In the genomic region with DNA sequence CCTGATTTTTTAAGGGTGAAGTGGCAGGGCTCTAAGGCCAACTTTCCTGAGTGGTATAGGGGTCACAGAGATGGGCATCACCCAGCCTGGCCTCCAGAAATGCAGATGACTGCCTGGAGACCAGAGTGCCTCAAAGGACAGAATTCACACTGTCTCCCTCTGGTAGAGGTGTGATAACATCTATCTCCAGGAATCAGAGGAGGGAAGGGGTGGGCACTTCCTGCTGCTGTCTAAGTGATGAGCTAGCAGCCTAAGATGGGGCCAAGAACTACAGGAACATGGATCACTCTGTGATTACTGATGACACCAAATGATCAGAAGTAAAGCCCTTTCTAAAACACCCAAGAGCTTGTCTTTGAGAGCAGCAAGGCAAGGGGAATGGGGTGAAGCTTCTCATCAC, we compare ENCODE assay signal across 32 cellular contexts.
DNase-seq lines count a peak whose midpoint lies in the region; ATAC-seq, FAIRE-seq and TF ChIP-seq lines count a peak whose summit lies in the region.
"Had no signal": no experiment of that assay in that cellular context is flagged by ENCODE, and none has a peak within 500 bp of the region (broad histone marks: within the 10 kb centered on the region; RNA-seq: fewer than 3 reads in every experiment).

No MANE protein-coding gene starts in this region.

- intact Hi-C loops in endothelial cell of umbilical vein (cut with micrococcal nuclease) = no loop called here

- FAIRE-seq in endothelial cell of umbilical vein (lab: Jason Lieb, UNC) = no peak
- FAIRE-seq in GM19239 (lab: Jason Lieb, UNC) = no peak
- FAIRE-seq: A549, GM12891, H1, HepG2 had no signal

- CTCF ChIA-PET in endothelial cell of umbilical vein (lab: Charles Lee) = interaction anchor here (1.0 to 3.1 kb wide), 5 partner anchors 8 to 20 kb away, joined by 4 to 17 read pairs (median 5); no protein-coding TSS in a partner anchor

- peaks cover 6% of the 10 kb centered on the region for H3K4me1 ChIP-seq in endothelial cell of umbilical vein (ENCODE audit: control insufficient read depth, extremely low read depth, insufficient read depth, low read length)
- H3K4me1 ChIP-seq: SJSA1 had no signal

- H3K36me3 Mint-ChIP-seq in type B pancreatic cell = peaks cover 13% of the 10 kb centered on the region
- H3K36me3 Mint-ChIP-seq: CD8-positive, alpha-beta T cell had no signal

- no peak for DNase-seq in stimulated activated naive CD8-positive, alpha-beta T cell treated with anti-CD3 and anti-CD28 coated beads, Interleukin-15, Interleukin-2, amounts not matched to agents 100 U/mL and 50 U/mL, for 24 hours
- no peak for DNase-seq in stimulated activated naive CD8-positive, alpha-beta T cell treated with anti-CD3 and anti-CD28 coated beads, Interleukin-15, amount 100 ng/mL, for 72 hours
- peak; percentile 10 for DNase-seq in NCI-H2227 treated with DMSO at 0.1 percent for 48 hours (lab: John Stamatoyannopoulos, UW)
- DNase-seq in endothelial cell of umbilical vein (ENCODE audit: low read depth, low spot score) = no peak
- DNase-seq in type B pancreatic cell (ENCODE audit: extremely low spot score, unreplicated experiment) = no peak
- DNase-seq in activated T-cell treated with anti-CD3 and anti-CD28 coated beads, Interleukin-2, amount 50 U/mL, for 1 hour = no peak
- no peak for DNase-seq in GM19239 (ENCODE audit: insufficient read length, low spot score)
- DNase-seq: AML-193; Calu3; CD8-positive, alpha-beta T cell; DMS79 treated with DMSO at 0.1 percent for 48 hours; GF-D8; HCEC 1CT; KBM-7; MV-4-11; NCI-H1105; NCI-H1436 treated with DMSO at 0.1 percent for 48 hours; NCI-H187 treated with DMSO at 0.1 percent for 48 hours; NCI-H2171 treated with DMSO at 0.1 percent for 48 hours; NCI-H446; NCI-H524 treated with DMSO at 0.1 percent for 48 hours; NCI-H82; NK-92 treated with Interleukin-12 subunit alpha and Interleukin-12 subunit beta, amount 100 ng/mL, for 24 hours; PC-9 had no signal

- H3K27me3 Mint-ChIP-seq in stimulated activated naive CD8-positive, alpha-beta T cell treated with anti-CD3 and anti-CD28 coated beads, Interleukin-15, amount 100 ng/mL, for 72 hours = no peaks in the 10 kb centered on the region
- no peaks in the 10 kb centered on the region for H3K27me3 Mint-ChIP-seq in type B pancreatic cell

- H4K20me1 ChIP-seq in endothelial cell of umbilical vein (replicated peaks; ENCODE audit: control insufficient read depth, extremely low read depth, insufficient read depth, low read length) = no peaks in the 10 kb centered on the region
- H4K20me1 ChIP-seq: BLaER1 treated with 17β-estradiol and CSF1 and Interleukin-3, amounts not matched to agents 10 nM and 100 nM had no signal

- POLR2A ChIA-PET in endothelial cell of umbilical vein (lab: Charles Lee) = no interaction called here

- no peak for TF ChIP-seq CTCF in endothelial cell of umbilical vein (IDR thresholded peaks at IDR 0.05; ENCODE audit: extremely low read depth in 1 of 2, insufficient read depth in 1 of 2, low read depth in 1 of 2, low read length in 2 of 2)
- TF ChIP-seq CTCF in type B pancreatic cell (conservative IDR thresholded peaks at IDR 0.05) = no peak

- H2AFZ ChIP-seq in endothelial cell of umbilical vein (ENCODE audit: low read depth, low read length) = no peak overlapping the region
- H2AFZ ChIP-seq: PC-9 had no signal

- no peak overlapping the region for H3K4me3 ChIP-seq in endothelial cell of umbilical vein (replicated peaks in 1 of 3; ENCODE audit: insufficient read depth in 1 of 3, low read depth in 1 of 3, low read length in 3 of 3)
- H3K4me3 ChIP-seq: A549; BLaER1 treated with 17β-estradiol and CSF1 and Interleukin-3, amounts not matched to agents 10 nM and 100 nM; PC-9; SJSA1 had no signal

- no peaks in the 10 kb centered on the region for H3K79me2 ChIP-seq in endothelial cell of umbilical vein (ENCODE audit: control insufficient read depth, insufficient read depth, low read length)

- no peak overlapping the region for H3K9ac ChIP-seq in endothelial cell of umbilical vein (replicated peaks; ENCODE audit: extremely low read depth, insufficient read depth, low read length)
- H3K9ac ChIP-seq: BLaER1 treated with 17β-estradiol and CSF1 and Interleukin-3, amounts not matched to agents 10 nM and 100 nM had no signal

- no peaks in the 10 kb centered on the region for H3K9me3 ChIP-seq in endothelial cell of umbilical vein (replicated peaks; ENCODE audit: control insufficient read depth, insufficient read depth, low read length)
- H3K9me3 ChIP-seq: A549; BLaER1 treated with 17β-estradiol and CSF1 and Interleukin-3, amounts not matched to agents 10 nM and 100 nM; SJSA1 had no signal

- dilution Hi-C loops in endothelial cell of umbilical vein (cut with MboI; ENCODE audit: extremely low pct_ligation_motif_present, low sequenced_read_pairs) = no loop called here

- H3K27me3 ChIP-seq in endothelial cell of umbilical vein (ENCODE audit: control insufficient read depth in 2 of 2, insufficient read depth in 2 of 2, low read length in 2 of 2) = no peaks in the 10 kb centered on the region
- H3K27me3 ChIP-seq: BLaER1 treated with 17β-estradiol and CSF1 and Interleukin-3, amounts not matched to agents 10 nM and 100 nM had no signal

- ATAC-seq in stimulated activated naive CD8-positive, alpha-beta T cell treated with anti-CD3 and anti-CD28 coated beads, Interleukin-15, Interleukin-2, amounts not matched to agents 100 U/mL and 50 U/mL, for 24 hours = peak; percentile 6
- no peak for ATAC-seq in stimulated activated naive CD8-positive, alpha-beta T cell treated with anti-CD3 and anti-CD28 coated beads, Interleukin-15, amount 100 ng/mL, for 72 hours
- no peak for ATAC-seq in HG03565 (IDR thresholded peaks at IDR 0.05; ENCODE audit: unreplicated experiment)
- ATAC-seq: A549; CD8-positive, alpha-beta T cell; HepG2; Right ventricle myocardium inferior had no signal

- no peaks in the 10 kb centered on the region for H3K9me1 ChIP-seq in endothelial cell of umbilical vein (replicated peaks; ENCODE audit: control insufficient read depth, extremely low read depth, insufficient read depth, low read length)

- peak overlapping the region in 1 of 2 donors; percentile 85 for H3K27ac Mint-ChIP-seq in stimulated activated naive CD8-positive, alpha-beta T cell treated with anti-CD3 and anti-CD28 coated beads, Interleukin-15, amount 100 ng/mL, for 72 hours
- H3K27ac Mint-ChIP-seq in type B pancreatic cell = peak overlapping the region; percentile 68
- H3K27ac Mint-ChIP-seq: CD8-positive, alpha-beta T cell had no signal

- TF ChIP-seq POLR2A in endothelial cell of umbilical vein (IDR thresholded peaks at IDR 0.05; ENCODE audit: low read depth, low read length) = no peak

- H3K4me1 Mint-ChIP-seq in stimulated activated naive CD8-positive, alpha-beta T cell treated with anti-CD3 and anti-CD28 coated beads, Interleukin-15, amount 100 ng/mL, for 72 hours = peaks cover 27% of the 10 kb centered on the region
- H3K4me1 Mint-ChIP-seq in type B pancreatic cell (ENCODE audit: unreplicated experiment) = peaks cover 23% of the 10 kb centered on the region

- no peaks in the 10 kb centered on the region for H3K9me3 Mint-ChIP-seq in stimulated activated naive CD8-positive, alpha-beta T cell treated with anti-CD3 and anti-CD28 coated beads, Interleukin-15, amount 100 ng/mL, for 72 hours
- no peaks in the 10 kb centered on the region for H3K9me3 Mint-ChIP-seq in type B pancreatic cell
- H3K9me3 Mint-ChIP-seq: CD8-positive, alpha-beta T cell had no signal

- H3K27ac ChIP-seq in endothelial cell of umbilical vein (ENCODE audit: insufficient read depth, low read depth, low read length) = no peak overlapping the region
- H3K27ac ChIP-seq: A549; BLaER1 treated with 17β-estradiol and CSF1 and Interleukin-3, amounts not matched to agents 10 nM and 100 nM; PC-9; SJSA1 had no signal

- no peak overlapping the region for H3K4me2 ChIP-seq in endothelial cell of umbilical vein (ENCODE audit: insufficient read depth, low read length)
- H3K4me2 ChIP-seq: A549, PC-9 had no signal

- no peak overlapping the region for H3K4me3 Mint-ChIP-seq in stimulated activated naive CD8-positive, alpha-beta T cell treated with anti-CD3 and anti-CD28 coated beads, Interleukin-15, amount 100 ng/mL, for 72 hours
- no peak overlapping the region for H3K4me3 Mint-ChIP-seq in type B pancreatic cell
- H3K4me3 Mint-ChIP-seq: CD8-positive, alpha-beta T cell had no signal

- BruUV-seq in endothelial cell of umbilical vein (replicated peaks; lab: Mats Ljungman, UMichigan) = no TSS peak

- no peaks in the 10 kb centered on the region for H3K36me3 ChIP-seq in endothelial cell of umbilical vein (ENCODE audit: control insufficient read depth in 2 of 2, extremely low read depth in 1 of 2, insufficient read depth in 2 of 2, low read length in 2 of 2)
- H3K36me3 ChIP-seq: BLaER1 treated with 17β-estradiol and CSF1 and Interleukin-3, amounts not matched to agents 10 nM and 100 nM; SJSA1 had no signal

TF ChIP-seq in endothelial cell of umbilical vein, 7 proteins besides CTCF, POLR2A, EP300 and RAD21:
- TF ChIP-seq GATA2 (IDR thresholded peaks at IDR 0.05; ENCODE audit: insufficient read depth, insufficient read length, low read depth, low read length) (peak; percentile 83), EZH2 (IDR thresholded peaks at IDR 0.05; ENCODE audit: borderline replicate concordance, low read depth, low read length, severe bottlenecking) (no peak)
